8 cellular contexts compared by ENCODE assay signal in the genomic region with DNA sequence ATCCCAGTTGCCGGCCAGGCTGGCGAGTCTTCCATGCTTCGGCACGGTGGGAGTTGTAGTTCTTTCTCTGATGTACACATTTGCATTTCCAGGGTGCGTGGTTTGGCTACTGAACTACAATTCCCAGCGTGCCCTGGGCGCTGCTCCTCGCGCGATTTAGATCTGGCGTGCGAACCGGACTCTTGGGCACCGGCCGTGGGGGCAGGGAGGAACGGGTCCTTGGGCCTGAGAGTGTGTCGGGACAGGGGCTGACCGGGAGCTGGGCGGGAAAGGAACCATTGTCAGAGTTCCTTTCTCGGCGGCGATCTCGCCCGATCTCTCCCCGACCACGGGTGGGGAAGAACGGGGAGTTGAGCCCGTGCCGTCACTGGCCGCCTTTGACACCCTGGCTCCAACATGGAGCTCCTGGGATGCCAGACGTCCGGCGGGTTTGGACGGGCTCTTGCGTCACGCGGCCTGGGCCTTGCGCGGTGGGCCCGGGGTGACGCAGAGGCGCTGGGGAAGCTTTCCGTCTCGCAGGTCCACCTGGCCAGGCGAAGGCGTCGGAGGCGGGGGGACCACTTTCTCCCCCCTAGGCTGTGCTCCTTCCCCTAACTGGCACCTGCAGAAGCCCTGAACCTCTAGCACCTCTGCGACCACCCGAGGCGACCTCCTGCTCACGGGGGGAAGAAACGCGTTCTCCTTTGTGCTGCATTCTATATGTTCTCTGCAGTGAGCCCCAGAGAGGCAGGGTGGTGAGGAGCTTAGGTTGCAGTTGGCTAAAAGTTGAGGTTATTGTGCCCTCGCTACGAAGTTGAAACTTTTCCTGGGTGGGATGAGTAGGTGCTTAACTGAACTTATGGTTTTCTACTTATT. TPM values are rescaled to one million over a fixed set of nuclear protein-coding genes. Genes with fewer than 3 reads are reported as not detected.
DNase-seq lines count a peak whose midpoint lies in the region; ATAC-seq and TF ChIP-seq lines count a peak whose summit lies in the region.

No MANE protein-coding gene starts in this region.

- no peaks in the 10 kb centered on the region for H3K27me3 ChIP-seq in mammary epithelial cell (ENCODE audit: insufficient read depth, low read length)
- H3K27me3 ChIP-seq in iPS-20b (ENCODE audit: insufficient read depth, low read length): no peaks in the 10 kb centered on the region
- H3K27me3 ChIP-seq in skeletal muscle satellite cell (ENCODE audit: control insufficient read depth, insufficient read depth, low read length): no peaks in the 10 kb centered on the region

- no TSS peak for BruUV-seq in mammary epithelial cell (replicated peaks; lab: Mats Ljungman, UMichigan)

- intact Hi-C loops in mammary epithelial cell (cut with micrococcal nuclease): loop anchor here (1.0 to 2.0 kb wide), 3 partner anchors 16 to 244 kb away; partner anchors contain the start of genes DOCK4 and ZNF277

- peaks cover 8% of the 10 kb centered on the region for H4K20me1 ChIP-seq in mammary epithelial cell (ENCODE audit: insufficient read depth, low read length)

- peak overlapping the region; percentile 95 for H3K4me2 ChIP-seq in mammary epithelial cell (ENCODE audit: insufficient read depth, low read depth, low read length)
- peak overlapping the region; percentile 91 for H3K4me2 ChIP-seq in skeletal muscle satellite cell (ENCODE audit: low read length)

- H3K36me3 ChIP-seq in mammary epithelial cell (ENCODE audit: insufficient read depth, low read length) (peaks cover 3% of the 10 kb centered on the region), iPS-20b (ENCODE audit: insufficient read depth, low read depth, low read length) (peaks cover 22% of the 10 kb centered on the region), skeletal muscle satellite cell (ENCODE audit: insufficient read depth, low read length) (peaks cover 5% of the 10 kb centered on the region)

- H3K9me3 ChIP-seq in mammary epithelial cell (replicated peaks; ENCODE audit: insufficient read depth, low read length) (no peaks in the 10 kb centered on the region), iPS-20b (ENCODE audit: insufficient read depth, low read depth, low read length) (no peaks in the 10 kb centered on the region), skeletal muscle satellite cell (replicated peaks; ENCODE audit: low read length) (no peaks in the 10 kb centered on the region)

- H3K4me3 ChIP-seq in AG04449 (ENCODE audit: low read depth, low read length): peak overlapping the region; percentile 98
- peak overlapping the region; percentile 96 for H3K4me3 ChIP-seq in WI38 (ENCODE audit: low read depth, low read length)
- H3K4me3 ChIP-seq in mammary epithelial cell (replicated peaks in 1 of 3; ENCODE audit: insufficient read depth in 1 of 3, low read depth in 2 of 3, low read length in 3 of 3): peak overlapping the region; percentile 80 to 100 (median 96)
- H3K4me3 ChIP-seq in iPS-20b (ENCODE audit: low read length): peak overlapping the region; percentile 96
- peak overlapping the region; percentile 94 for H3K4me3 ChIP-seq in skeletal muscle satellite cell (ENCODE audit: low read length)

- peak overlapping the region; percentile 99 for H3K9ac ChIP-seq in mammary epithelial cell (ENCODE audit: insufficient read depth, low read length)
- peak overlapping the region; percentile 98 for H3K9ac ChIP-seq in iPS-20b (ENCODE audit: low read depth, low read length)
- peak overlapping the region; percentile 98 for H3K9ac ChIP-seq in skeletal muscle satellite cell (ENCODE audit: low read depth, low read length)

- H2AFZ ChIP-seq in mammary epithelial cell (ENCODE audit: low read depth, low read length): peak overlapping the region; percentile 65

- H3K4me1 ChIP-seq in mammary epithelial cell (ENCODE audit: insufficient read depth, low read length) (peaks cover 31% of the 10 kb centered on the region), iPS-20b (ENCODE audit: insufficient read depth, low read length) (peaks cover 13% of the 10 kb centered on the region; the same call in 1 of the 2 replicates), skeletal muscle satellite cell (ENCODE audit: control insufficient read depth, insufficient read depth, low read length) (peaks cover 32% of the 10 kb centered on the region)

- peak overlapping the region; percentile 81 for H3K27ac ChIP-seq in mammary epithelial cell (ENCODE audit: insufficient read depth, low read depth, low read length)
- peak overlapping the region; percentile 95 for H3K27ac ChIP-seq in iPS-20b (ENCODE audit: low read length)

- H3K79me2 ChIP-seq in mammary epithelial cell (ENCODE audit: insufficient read depth, low read length): peaks cover 58% of the 10 kb centered on the region

- CTCF ChIA-PET in AG04449 (lab: Yijun Ruan, JAX): interaction anchor here (0.9 to 2.4 kb wide), 10 partner anchors 9 to 709 kb away, joined by 3 to 9 read pairs (median 4); partner anchors contain the start of gene LSMEM1
- CTCF ChIA-PET in mammary epithelial cell (lab: Charles Lee; ENCODE audit: low non-redundant PET): interaction anchor here (1.1 kb wide), 1 partner anchor 31 kb away, joined by 6 read pairs; no protein-coding TSS in a partner anchor

- ATAC-seq in GM18907 (IDR thresholded peaks at IDR 0.05; ENCODE audit: unreplicated experiment) (peak; percentile 89), HG03159 (IDR thresholded peaks at IDR 0.05; ENCODE audit: unreplicated experiment) (peak; percentile 87)

- DNase-seq in AG04449 (ENCODE audit: low read depth, low spot score): peak; percentile 80
- DNase-seq in NCI-H2196 treated with DMSO at 0.1 percent for 48 hours (lab: John Stamatoyannopoulos, UW; ENCODE audit: unreplicated experiment): peak; percentile 92
- peak; percentile 95 for DNase-seq in mammary epithelial cell

- POLR2A ChIA-PET in AG04449 (lab: Yijun Ruan, JAX): interaction anchor here (0.8 to 2.3 kb wide), 25 partner anchors 8 to 707 kb away, joined by 3 to 27 read pairs (median 6); partner anchors contain the start of genes DOCK4 and ZNF277

- in situ Hi-C loops in mammary epithelial cell (cut with MboI; ENCODE audit: low sequenced_read_pairs in 2 of 2): no loop called here

- dilution Hi-C loops in mammary epithelial cell (cut with HindIII; ENCODE audit: low sequenced_read_pairs): no loop called here

- no peak for TF ChIP-seq CTCF in AG04449 (IDR thresholded peaks at IDR 0.05; ENCODE audit: insufficient read depth, low read length, missing control alignments)
- no peak for TF ChIP-seq CTCF in WI38 (IDR thresholded peaks at IDR 0.05; ENCODE audit: low read depth, low read length)
- TF ChIP-seq CTCF in mammary epithelial cell (conservative IDR thresholded peaks at IDR 0.05 in 1 of 2, IDR thresholded peaks at IDR 0.05 in 1 of 2; ENCODE audit: extremely low read depth in 1 of 2, insufficient read depth in 1 of 2, low read depth in 1 of 2, low read length in 2 of 2): no peak

- 1% methylated on average over 47 of the region's 56 CpGs for WGBS in mammary epithelial cell (ENCODE audit: low coverage, missing lambda C conversion rate)

RNA-seq across cellular contexts. Expression of gene IFRD1, which starts 0.8 kb away (rescaled TPM):
- total RNA-seq in mammary epithelial cell: 10 to 100 TPM; 74.2 to 76.2 TPM
- 14.1 TPM for polyA plus RNA-seq in mammary epithelial cell
- 4.3 TPM for polyA minus RNA-seq in mammary epithelial cell
- 33.0 and 45.9 TPM in 2 replicates for total RNA-seq in skeletal muscle satellite cell (2012; rRNA removed)

RNA-seq across cellular contexts. Expression of gene LSMEM1, which starts 29.8 kb away (rescaled TPM):
- total RNA-seq in mammary epithelial cell: 1 to 10 TPM in 1 of 2 donors, under 1 TPM in 1; 0.67 to 3.1 TPM
- 0.16 TPM for polyA plus RNA-seq in mammary epithelial cell
- polyA minus RNA-seq in mammary epithelial cell: not detected
- total RNA-seq in skeletal muscle satellite cell (2012; rRNA removed): under 0.01 and 0.76 TPM in 2 replicates

Comparison
In these comparisons a context has a peak if more than half of its experiments do, and no peak if none do; other contexts are left out.
1. Peak in every context shown above with its lines: DNase-seq, ATAC-seq, H3K4me3 ChIP-seq and H3K27ac ChIP-seq.